Comparison of ENCODE assay signal across 3 cellular contexts in the genomic region with DNA sequence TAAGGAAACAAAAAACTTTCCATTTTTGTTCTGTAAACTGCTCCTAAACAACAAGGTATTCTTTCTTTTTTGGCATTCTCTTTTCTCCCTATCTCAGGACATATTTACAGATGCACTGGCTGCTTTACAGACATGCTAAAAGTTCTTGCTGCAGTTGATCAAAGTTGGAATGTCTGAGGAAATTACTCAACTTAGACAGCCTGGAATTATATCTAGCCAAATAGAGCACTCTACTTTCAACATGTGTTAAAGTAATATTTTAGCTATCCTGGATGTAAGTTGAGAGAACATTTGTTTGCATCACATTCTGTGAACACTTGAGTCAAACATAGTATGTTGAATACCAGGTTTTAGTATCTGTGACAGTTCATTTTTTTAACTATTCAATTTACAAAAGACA.
TF ChIP-seq lines count a peak whose summit lies in the region.

No MANE protein-coding gene starts in this region.

TF ChIP-seq in A549, 52 proteins besides CTCF, POLR2A, EP300 and RAD21:
- TF ChIP-seq FOXS1 (CRISPR knock-in tag; IDR thresholded peaks at IDR 0.05): no peak
- TF ChIP-seq GATA3 (IDR thresholded peaks at IDR 0.05; ENCODE audit: borderline replicate concordance): no peak
- TF ChIP-seq KDM1A (IDR thresholded peaks at IDR 0.05; ENCODE audit: low read depth): no peak
- TF ChIP-seq RARB (CRISPR knock-in tag; IDR thresholded peaks at IDR 0.05): no peak
- TF ChIP-seq HOXA7 (CRISPR knock-in tag; IDR thresholded peaks at IDR 0.05): no peak
- no peak for TF ChIP-seq FOSL2 (IDR thresholded peaks at IDR 0.05)
- TF ChIP-seq FOSL2 (CRISPR knock-in tag; IDR thresholded peaks at IDR 0.05): no peak
- TF ChIP-seq NFE2L2 (conservative IDR thresholded peaks at IDR 0.05; ENCODE audit: low read length): no peak
- TF ChIP-seq NPAS2 (CRISPR knock-in tag; IDR thresholded peaks at IDR 0.05; ENCODE audit: borderline replicate concordance): no peak
- TF ChIP-seq KDM5A (IDR thresholded peaks at IDR 0.05): no peak
- no peak for TF ChIP-seq CBX8 (IDR thresholded peaks at IDR 0.05)
- TF ChIP-seq, protein P1, sequence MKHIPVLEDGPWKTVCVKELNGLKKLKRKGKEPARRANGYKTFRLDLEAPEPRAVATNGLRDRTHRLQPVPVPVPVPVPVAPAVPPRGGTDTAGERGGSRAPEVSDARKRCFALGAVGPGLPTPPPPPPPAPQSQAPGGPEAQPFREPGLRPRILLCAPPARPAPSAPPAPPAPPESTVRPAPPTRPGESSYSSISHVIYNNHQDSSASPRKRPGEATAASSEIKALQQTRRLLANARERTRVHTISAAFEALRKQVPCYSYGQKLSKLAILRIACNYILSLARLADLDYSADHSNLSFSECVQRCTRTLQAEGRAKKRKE (CRISPR knock-in tag; IDR thresholded peaks at IDR 0.05; ENCODE audit: low read depth): no peak
- no peak for TF ChIP-seq MAFK (IDR thresholded peaks at IDR 0.05; ENCODE audit: partially characterized antibody)
- TF ChIP-seq, protein P2, sequence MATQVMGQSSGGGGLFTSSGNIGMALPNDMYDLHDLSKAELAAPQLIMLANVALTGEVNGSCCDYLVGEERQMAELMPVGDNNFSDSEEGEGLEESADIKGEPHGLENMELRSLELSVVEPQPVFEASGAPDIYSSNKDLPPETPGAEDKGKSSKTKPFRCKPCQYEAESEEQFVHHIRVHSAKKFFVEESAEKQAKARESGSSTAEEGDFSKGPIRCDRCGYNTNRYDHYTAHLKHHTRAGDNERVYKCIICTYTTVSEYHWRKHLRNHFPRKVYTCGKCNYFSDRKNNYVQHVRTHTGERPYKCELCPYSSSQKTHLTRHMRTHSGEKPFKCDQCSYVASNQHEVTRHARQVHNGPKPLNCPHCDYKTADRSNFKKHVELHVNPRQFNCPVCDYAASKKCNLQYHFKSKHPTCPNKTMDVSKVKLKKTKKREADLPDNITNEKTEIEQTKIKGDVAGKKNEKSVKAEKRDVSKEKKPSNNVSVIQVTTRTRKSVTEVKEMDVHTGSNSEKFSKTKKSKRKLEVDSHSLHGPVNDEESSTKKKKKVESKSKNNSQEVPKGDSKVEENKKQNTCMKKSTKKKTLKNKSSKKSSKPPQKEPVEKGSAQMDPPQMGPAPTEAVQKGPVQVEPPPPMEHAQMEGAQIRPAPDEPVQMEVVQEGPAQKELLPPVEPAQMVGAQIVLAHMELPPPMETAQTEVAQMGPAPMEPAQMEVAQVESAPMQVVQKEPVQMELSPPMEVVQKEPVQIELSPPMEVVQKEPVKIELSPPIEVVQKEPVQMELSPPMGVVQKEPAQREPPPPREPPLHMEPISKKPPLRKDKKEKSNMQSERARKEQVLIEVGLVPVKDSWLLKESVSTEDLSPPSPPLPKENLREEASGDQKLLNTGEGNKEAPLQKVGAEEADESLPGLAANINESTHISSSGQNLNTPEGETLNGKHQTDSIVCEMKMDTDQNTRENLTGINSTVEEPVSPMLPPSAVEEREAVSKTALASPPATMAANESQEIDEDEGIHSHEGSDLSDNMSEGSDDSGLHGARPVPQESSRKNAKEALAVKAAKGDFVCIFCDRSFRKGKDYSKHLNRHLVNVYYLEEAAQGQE (IDR thresholded peaks at IDR 0.05): no peak
- TF ChIP-seq CHD2 (IDR thresholded peaks at IDR 0.05; ENCODE audit: low read length, partially characterized antibody): no peak
- no peak for TF ChIP-seq POLR2AphosphoS2 (conservative IDR thresholded peaks at IDR 0.05; ENCODE audit: low read length)
- TF ChIP-seq HOXB5 (CRISPR knock-in tag; IDR thresholded peaks at IDR 0.05): no peak
- no peak for TF ChIP-seq BHLHE40 (IDR thresholded peaks at IDR 0.05; ENCODE audit: low read depth, low read length)
- TF ChIP-seq JUNB (IDR thresholded peaks at IDR 0.05): no peak

TF ChIP-seq in IMR-90, 13 proteins besides CTCF, POLR2A, EP300 and RAD21:
- TF ChIP-seq FOS (IDR thresholded peaks at IDR 0.05; ENCODE audit: low read depth, low read length) (no peak), MXI1 (IDR thresholded peaks at IDR 0.05; ENCODE audit: borderline replicate concordance, low read depth, low read length) (no peak), RCOR1 (IDR thresholded peaks at IDR 0.05; ENCODE audit: insufficient replicate concordance, low read length) (no peak), MAZ (IDR thresholded peaks at IDR 0.05; ENCODE audit: borderline replicate concordance, low read depth, low read length) (no peak), NFE2L2 (IDR thresholded peaks at IDR 0.05; ENCODE audit: low read depth, low read length) (no peak), SMC3 (IDR thresholded peaks at IDR 0.05; ENCODE audit: low read depth, low read length) (no peak), BHLHE40 (IDR thresholded peaks at IDR 0.05; ENCODE audit: low read depth, low read length) (no peak), CHD1 (IDR thresholded peaks at IDR 0.05; ENCODE audit: low read depth, low read length) (no peak), CEBPB (IDR thresholded peaks at IDR 0.05; ENCODE audit: low read depth, low read length) (no peak), RFX5 (IDR thresholded peaks at IDR 0.05; ENCODE audit: low read depth, low read length) (no peak), MAFK (IDR thresholded peaks at IDR 0.05; ENCODE audit: low read depth, low read length) (no peak)
- TF ChIP-seq, protein P3, sequence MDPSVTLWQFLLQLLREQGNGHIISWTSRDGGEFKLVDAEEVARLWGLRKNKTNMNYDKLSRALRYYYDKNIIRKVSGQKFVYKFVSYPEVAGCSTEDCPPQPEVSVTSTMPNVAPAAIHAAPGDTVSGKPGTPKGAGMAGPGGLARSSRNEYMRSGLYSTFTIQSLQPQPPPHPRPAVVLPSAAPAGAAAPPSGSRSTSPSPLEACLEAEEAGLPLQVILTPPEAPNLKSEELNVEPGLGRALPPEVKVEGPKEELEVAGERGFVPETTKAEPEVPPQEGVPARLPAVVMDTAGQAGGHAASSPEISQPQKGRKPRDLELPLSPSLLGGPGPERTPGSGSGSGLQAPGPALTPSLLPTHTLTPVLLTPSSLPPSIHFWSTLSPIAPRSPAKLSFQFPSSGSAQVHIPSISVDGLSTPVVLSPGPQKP (IDR thresholded peaks at IDR 0.05; ENCODE audit: borderline replicate concordance, low read depth, low read length): no peak
- TF ChIP-seq, protein P4, sequence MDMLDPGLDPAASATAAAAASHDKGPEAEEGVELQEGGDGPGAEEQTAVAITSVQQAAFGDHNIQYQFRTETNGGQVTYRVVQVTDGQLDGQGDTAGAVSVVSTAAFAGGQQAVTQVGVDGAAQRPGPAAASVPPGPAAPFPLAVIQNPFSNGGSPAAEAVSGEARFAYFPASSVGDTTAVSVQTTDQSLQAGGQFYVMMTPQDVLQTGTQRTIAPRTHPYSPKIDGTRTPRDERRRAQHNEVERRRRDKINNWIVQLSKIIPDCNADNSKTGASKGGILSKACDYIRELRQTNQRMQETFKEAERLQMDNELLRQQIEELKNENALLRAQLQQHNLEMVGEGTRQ (IDR thresholded peaks at IDR 0.05; ENCODE audit: low read depth, low read length): no peak
TF ChIP-seq in IMR-90: peak in this region for 0.

TF ChIP-seq in endothelial cell of umbilical vein, 7 proteins besides CTCF, POLR2A, EP300 and RAD21:
- TF ChIP-seq GATA2 (IDR thresholded peaks at IDR 0.05; ENCODE audit: insufficient read depth, insufficient read length, low read depth, low read length) (no peak), JUN (IDR thresholded peaks at IDR 0.05; ENCODE audit: borderline replicate concordance, insufficient read depth, insufficient read length, low read depth) (no peak), MYC (IDR thresholded peaks at IDR 0.05; ENCODE audit: low read depth, low read length) (no peak), POLR2AphosphoS5 (IDR thresholded peaks at IDR 0.05; ENCODE audit: insufficient read depth, low read depth, low read length) (no peak), EZH2 (IDR thresholded peaks at IDR 0.05; ENCODE audit: borderline replicate concordance, low read depth, low read length, severe bottlenecking) (no peak), FOS (IDR thresholded peaks at IDR 0.05; ENCODE audit: borderline replicate concordance, insufficient read depth, low read length) (no peak)
- TF ChIP-seq, protein P5, sequence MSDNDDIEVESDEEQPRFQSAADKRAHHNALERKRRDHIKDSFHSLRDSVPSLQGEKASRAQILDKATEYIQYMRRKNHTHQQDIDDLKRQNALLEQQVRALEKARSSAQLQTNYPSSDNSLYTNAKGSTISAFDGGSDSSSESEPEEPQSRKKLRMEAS (IDR thresholded peaks at IDR 0.05; ENCODE audit: insufficient read depth, insufficient read length): no peak
